22 cellular contexts compared by ENCODE assay signal in genomic region chr4:95426455-95426854, GRCh38.
DNase-seq lines count a peak whose midpoint lies in the region; ATAC-seq, FAIRE-seq and TF ChIP-seq lines count a peak whose summit lies in the region.
"Had no signal": no experiment of that assay in that cellular context is flagged by ENCODE, and none has a peak within 500 bp of the region (broad histone marks: within the 10 kb centered on the region; RNA-seq: fewer than 3 reads in every experiment).

No MANE protein-coding gene starts in this region.

- H3K4me3 Mint-ChIP-seq in astrocyte (ENCODE audit: unreplicated experiment) (no peak overlapping the region), mesothelial cell of epicardium (no peak overlapping the region)

- peaks cover 12% of the 10 kb centered on the region for H3K4me1 ChIP-seq in DND-41 (ENCODE audit: insufficient read depth, low read length)
- H3K4me1 ChIP-seq in KMS-11 (ENCODE audit: low read depth, poor library complexity, severe bottlenecking) = peaks cover 6% of the 10 kb centered on the region
- no peaks in the 10 kb centered on the region for H3K4me1 ChIP-seq in astrocyte (ENCODE audit: insufficient read depth, low read length)
- H3K4me1 ChIP-seq in Peyer's patch = no peaks in the 10 kb centered on the region

- no peak overlapping the region for H3K4me2 ChIP-seq in DND-41 (ENCODE audit: insufficient read depth, low read length)
- peak overlapping the region; percentile 44 for H3K4me2 ChIP-seq in KMS-11
- H3K4me2 ChIP-seq in astrocyte (ENCODE audit: low read length) = no peak overlapping the region

- no peak for FAIRE-seq in astrocyte (lab: Jason Lieb, UNC)
- FAIRE-seq: GM19239, HTR-8/SVneo, RCC 7860 had no signal

- no peak overlapping the region for H3K27ac ChIP-seq in DND-41 (ENCODE audit: low read length)
- H3K27ac ChIP-seq in KMS-11 = peak overlapping the region; percentile 11; the same call in 1 of the 2 replicates
- no peak overlapping the region for H3K27ac ChIP-seq in astrocyte (ENCODE audit: low read depth, low read length)
- H3K27ac ChIP-seq in Peyer's patch = no peak overlapping the region
- H3K27ac ChIP-seq: C4-2B, HL-60 had no signal

- H3K79me2 ChIP-seq in DND-41 (ENCODE audit: insufficient read depth, low read length) (no peaks in the 10 kb centered on the region), KMS-11 (ENCODE audit: insufficient read depth, low read depth) (no peaks in the 10 kb centered on the region), astrocyte (ENCODE audit: insufficient read depth, low read length) (no peaks in the 10 kb centered on the region)

- no peak overlapping the region for H3K27ac Mint-ChIP-seq in astrocyte (ENCODE audit: unreplicated experiment)
- no peak overlapping the region for H3K27ac Mint-ChIP-seq in mesothelial cell of epicardium

- H3K9ac ChIP-seq in DND-41 (ENCODE audit: low read depth, low read length) = no peak overlapping the region
- peak overlapping the region; percentile 23; the same call in 1 of the 2 replicates for H3K9ac ChIP-seq in KMS-11
- no peak overlapping the region for H3K9ac ChIP-seq in astrocyte (ENCODE audit: low read length)

- H3K4me3 ChIP-seq in DND-41 (ENCODE audit: low read depth in 1 of 2, low read length in 2 of 2) (no peak overlapping the region), KMS-11 (IDR thresholded peaks at IDR 0.05; ENCODE audit: insufficient read depth, low read depth, low read length) (no peak overlapping the region), astrocyte (ENCODE audit: insufficient read depth, low read depth, low read length) (no peak overlapping the region), fibroblast of villous mesenchyme (ENCODE audit: low read depth, low read length) (no peak overlapping the region), Peyer's patch (no peak overlapping the region)
- H3K4me3 ChIP-seq: HAP-1 had no signal

- H3K9me3 ChIP-seq in DND-41 (ENCODE audit: insufficient read depth, low read length, severe bottlenecking) (no peaks in the 10 kb centered on the region), astrocyte (ENCODE audit: insufficient read depth, low read depth, low read length) (no peaks in the 10 kb centered on the region), Peyer's patch (no peaks in the 10 kb centered on the region)
- H3K9me3 ChIP-seq: HAP-1 had no signal

- no peak for TF ChIP-seq POLR2A in Peyer's patch (IDR thresholded peaks at IDR 0.05)

- no peaks in the 10 kb centered on the region for H3K27me3 ChIP-seq in DND-41 (ENCODE audit: insufficient read depth, low read length, poor library complexity)
- no peaks in the 10 kb centered on the region for H3K27me3 ChIP-seq in KMS-11 (ENCODE audit: insufficient read depth, low read depth)
- H3K27me3 ChIP-seq in astrocyte (ENCODE audit: insufficient read depth, low read length) = no peaks in the 10 kb centered on the region
- H3K27me3 ChIP-seq in Peyer's patch = no peaks in the 10 kb centered on the region

- no peak overlapping the region for H2AFZ ChIP-seq in DND-41 (ENCODE audit: low read depth, low read length)
- H2AFZ ChIP-seq in KMS-11 (ENCODE audit: low read depth) = peak overlapping the region; percentile 68
- H2AFZ ChIP-seq in astrocyte (ENCODE audit: low read depth, low read length) = peak overlapping the region; percentile 16

- no peaks in the 10 kb centered on the region for H3K36me3 Mint-ChIP-seq in astrocyte (ENCODE audit: low read depth, unreplicated experiment)
- H3K36me3 Mint-ChIP-seq in mesothelial cell of epicardium = peaks cover 22% of the 10 kb centered on the region

- H3K4me1 Mint-ChIP-seq in astrocyte (ENCODE audit: low read depth, unreplicated experiment) (peaks cover 8% of the 10 kb centered on the region), mesothelial cell of epicardium (peaks cover 31% of the 10 kb centered on the region)

- H3K9me3 Mint-ChIP-seq in astrocyte (ENCODE audit: unreplicated experiment) (no peaks in the 10 kb centered on the region), mesothelial cell of epicardium (no peaks in the 10 kb centered on the region)

- no peaks in the 10 kb centered on the region for H3K27me3 Mint-ChIP-seq in astrocyte (ENCODE audit: low read depth, unreplicated experiment)
- H3K27me3 Mint-ChIP-seq in mesothelial cell of epicardium (ENCODE audit: low read depth) = no peaks in the 10 kb centered on the region

- DNase-seq in DND-41 (no peak), astrocyte (ENCODE audit: low read depth) (no peak), fibroblast of villous mesenchyme (ENCODE audit: low read depth) (peak; percentile 13), mesothelial cell of epicardium (ENCODE audit: low spot score in 2 of 2, unreplicated experiment in 2 of 2) (no peak), Peyer's patch (no peak)
- DNase-seq: GDM1, NCI-H1048, NCI-H1436 treated with DMSO at 0.1 percent for 48 hours, NCI-H2081 treated with DMSO at 0.1 percent for 48 hours, NCI-H510A, NCI-H774, Right ventricle myocardium superior had no signal

- H3K36me3 ChIP-seq in DND-41 (ENCODE audit: insufficient read depth, low read length) (no peaks in the 10 kb centered on the region), KMS-11 (ENCODE audit: insufficient read depth) (no peaks in the 10 kb centered on the region), astrocyte (ENCODE audit: insufficient read depth, low read length) (no peaks in the 10 kb centered on the region), Peyer's patch (no peaks in the 10 kb centered on the region)
- H3K36me3 ChIP-seq: HAP-1 had no signal

- TF ChIP-seq CTCF in DND-41 (IDR thresholded peaks at IDR 0.05; ENCODE audit: borderline replicate concordance, extremely low read depth, low read length, poor library complexity, severe bottlenecking) (no peak), KMS-11 (conservative IDR thresholded peaks at IDR 0.05; ENCODE audit: low read depth, low read length) (no peak), astrocyte (IDR thresholded peaks at IDR 0.05; ENCODE audit: insufficient read depth, low read depth, low read length) (no peak), fibroblast of villous mesenchyme (IDR thresholded peaks at IDR 0.05; ENCODE audit: insufficient read depth, low read depth, low read length) (no peak), mesothelial cell of epicardium (IDR thresholded peaks at IDR 0.05; ENCODE audit: unreplicated experiment) (no peak), Peyer's patch (IDR thresholded peaks at IDR 0.05) (no peak)

- ATAC-seq in DND-41 (ENCODE audit: insufficient read depth, low read depth) (peak; percentile 52; the same call in 1 of the 3 replicates), HG03280 (IDR thresholded peaks at IDR 0.05; ENCODE audit: unreplicated experiment) (no peak), GM21737 (IDR thresholded peaks at IDR 0.05; ENCODE audit: unreplicated experiment) (no peak)
- ATAC-seq: SK-N-SH treated with all-trans-retinoic acid at 6 μM for 48 hours had no signal

- H4K20me1 ChIP-seq in DND-41 (ENCODE audit: insufficient read depth, low read length) (no peaks in the 10 kb centered on the region), KMS-11 (ENCODE audit: insufficient read depth) (no peaks in the 10 kb centered on the region), astrocyte (ENCODE audit: insufficient read depth, low read length) (no peaks in the 10 kb centered on the region)
